In genomic region chr17:35087731-35088646, GRCh38 we compare ENCODE assay signal across 8 cellular contexts. TPM values are rescaled to one million over a fixed set of nuclear protein-coding genes. Genes with fewer than 3 reads are reported as not detected.
A peak's percentile ranks its signal among the peaks of the same experiment; 100 is the strongest.
DNase-seq lines count a peak whose midpoint lies in the region; FAIRE-seq and TF ChIP-seq lines count a peak whose summit lies in the region.

No MANE protein-coding gene starts in this region.

- H3K9me3 ChIP-seq in kidney (ENCODE audit: control insufficient read depth in 1 of 2, low read length in 2 of 2) (no peaks in the 10 kb centered on the region), smooth muscle cell (replicated peaks; ENCODE audit: low read depth) (no peaks in the 10 kb centered on the region)

- H3K9ac ChIP-seq in kidney (ENCODE audit: low read length in 2 of 2), result peak overlapping the region; percentile 27 to 81
- H3K9ac ChIP-seq in smooth muscle cell (ENCODE audit: low read depth), result no peak overlapping the region

- peaks cover 38% of the 10 kb centered on the region for H3K79me2 ChIP-seq in smooth muscle cell (ENCODE audit: low read depth)

- FAIRE-seq in HTR-8/SVneo (lab: Jason Lieb, UNC), result peak; percentile 77
- no peak for FAIRE-seq in kidney (lab: Jason Lieb, UNC)

- no peak for DNase-seq in GM12864 (ENCODE audit: low read depth)
- peak; percentile 48 for DNase-seq in HTR-8/SVneo (ENCODE audit: insufficient read length, low spot score)
- DNase-seq in T1000 (lab: John Stamatoyannopoulos, UW), result peak; percentile 13
- DNase-seq in choroid plexus epithelial cell (ENCODE audit: low read depth), result peak; percentile 58
- DNase-seq in kidney, result peak; percentile 84
- DNase-seq in smooth muscle cell (lab: John Stamatoyannopoulos, UW; ENCODE audit: unreplicated experiment), result no peak
- no peak for DNase-seq in GM19240 (ENCODE audit: insufficient read length, low spot score)

- peak overlapping the region; percentile 97 for H3K4me2 ChIP-seq in smooth muscle cell

- peak overlapping the region; percentile 86 for H3K27ac ChIP-seq in 22Rv1
- peak overlapping the region; percentile 74 to 91 for H3K27ac ChIP-seq in kidney (ENCODE audit: low read depth in 2 of 2, low read length in 2 of 2)
- peak overlapping the region; percentile 54 for H3K27ac ChIP-seq in smooth muscle cell (ENCODE audit: low read depth)

- peaks cover 5% of the 10 kb centered on the region for H4K20me1 ChIP-seq in smooth muscle cell (ENCODE audit: low read depth)

- no peaks in the 10 kb centered on the region for H3F3A ChIP-seq in smooth muscle cell (ENCODE audit: low read depth)

- TF ChIP-seq CTCF in 22Rv1 (IDR thresholded peaks at IDR 0.05) (no peak), GM12864 (IDR thresholded peaks at IDR 0.05; ENCODE audit: low read depth, low read length, missing control alignments) (no peak), choroid plexus epithelial cell (conservative IDR thresholded peaks at IDR 0.05; ENCODE audit: low read depth, low read length) (peak; percentile 22), kidney (IDR thresholded peaks at IDR 0.05; ENCODE audit: borderline replicate concordance, extremely low read depth, insufficient read depth) (no peak), smooth muscle cell (IDR thresholded peaks at IDR 0.05; ENCODE audit: borderline replicate concordance, insufficient read depth, poor library complexity, severe bottlenecking) (no peak)

- H2AFZ ChIP-seq in smooth muscle cell (ENCODE audit: low read depth), result peak overlapping the region; percentile 87

- H3K4me3 ChIP-seq in GM12864 (ENCODE audit: low read depth, low read length), result peak overlapping the region; percentile 85
- peak overlapping the region; percentile 85 for H3K4me3 ChIP-seq in choroid plexus epithelial cell (ENCODE audit: low read depth, low read length)
- peak overlapping the region; percentile 67 to 96 for H3K4me3 ChIP-seq in kidney (ENCODE audit: low read length in 2 of 2)
- H3K4me3 ChIP-seq in smooth muscle cell, result peak overlapping the region; percentile 95

- H3K36me3 ChIP-seq in kidney (ENCODE audit: control insufficient read depth in 1 of 2, insufficient read depth in 2 of 2, low read length in 2 of 2) (no peaks in the 10 kb centered on the region), smooth muscle cell (ENCODE audit: low read depth) (no peaks in the 10 kb centered on the region)

- H3K4me1 ChIP-seq in kidney (ENCODE audit: control insufficient read depth in 1 of 2, insufficient read depth in 1 of 2, low read depth in 1 of 2, low read length in 2 of 2), result peaks cover 0 to 8% of the 10 kb centered on the region in 2 donors
- peaks cover 5% of the 10 kb centered on the region for H3K4me1 ChIP-seq in smooth muscle cell (ENCODE audit: low read depth)

- no peaks in the 10 kb centered on the region for H3K27me3 ChIP-seq in smooth muscle cell (ENCODE audit: low read depth)

- WGBS in smooth muscle cell (ENCODE audit: low lambda C conversion rate), result 15% methylated on average over 20 of the region's 22 CpGs

- intact Hi-C loops in kidney (cut with DNase I), result no loop called here

RNA-seq across cellular contexts. Expression of gene RFFL, which starts 24.5 kb away (rescaled TPM):
- total RNA-seq in kidney, result 29.0 TPM
- polyA plus RNA-seq in kidney (ENCODE audit: insufficient read depth, low read depth, low replicate concordance), result 15.7 TPM
- 7.1 and 20.0 TPM in 2 replicates for total RNA-seq in smooth muscle cell
- polyA plus RNA-seq in smooth muscle cell, result 5.3 and 7.0 TPM in 2 replicates

RNA-seq across cellular contexts. Expression of gene RAD51D, which starts 31.7 kb away (rescaled TPM):
- total RNA-seq in kidney (13.8 TPM), smooth muscle cell (1.4 and 1.7 TPM in 2 replicates)
- polyA plus RNA-seq in kidney (ENCODE audit: insufficient read depth, low read depth, low replicate concordance) (7.8 TPM), smooth muscle cell (2.0 and 5.5 TPM in 2 replicates)

RNA-seq across cellular contexts. Expression of gene FNDC8, which starts 33.4 kb away (rescaled TPM):
- not detected for total RNA-seq in kidney
- not detected for polyA plus RNA-seq in kidney (ENCODE audit: insufficient read depth, low read depth, low replicate concordance)
- not detected in 2 replicates for total RNA-seq in smooth muscle cell
- polyA plus RNA-seq in smooth muscle cell, result not detected in 2 replicates

RNA-seq across cellular contexts. Expression of gene NLE1, which starts 54.1 kb away (rescaled TPM):
- total RNA-seq in kidney, result 11.0 TPM
- polyA plus RNA-seq in kidney (ENCODE audit: insufficient read depth, low read depth, low replicate concordance), result 9.6 TPM
- total RNA-seq in smooth muscle cell, result 4.6 and 10.3 TPM in 2 replicates
- 4.9 and 5.6 TPM in 2 replicates for polyA plus RNA-seq in smooth muscle cell

RNA-seq across cellular contexts. Expression of gene UNC45B, which starts 59.6 kb away (rescaled TPM):
- total RNA-seq in kidney, result 0.38 TPM
- 0.54 TPM for polyA plus RNA-seq in kidney (ENCODE audit: insufficient read depth, low read depth, low replicate concordance)
- total RNA-seq in smooth muscle cell, result not detected in 2 replicates
- polyA plus RNA-seq in smooth muscle cell, result 0.02 TPM in 1 of 2 replicates, not detected in the other

Comparison
In these comparisons a context has a peak if more than half of its experiments do, and no peak if none do; other contexts are left out.
1. DNase-seq: peak in HTR-8/SVneo (single experiment), T1000 (single experiment), choroid plexus epithelial cell (single experiment) and kidney (single experiment); none in GM12864 (single experiment), smooth muscle cell (single experiment) and GM19240 (single experiment).
2. Peak in every context shown above with its lines, with median percentiles within 50 percentile points of each other: H3K27ac ChIP-seq and H3K4me3 ChIP-seq.